ENCODE assay signal across 40 cellular contexts in genomic region chr4:2994917-2995316, GRCh38.
"Had no signal": no experiment of that assay in that cellular context is flagged by ENCODE, and none has a peak within 500 bp of the region (broad histone marks: within the 10 kb centered on the region; RNA-seq: fewer than 3 reads in every experiment).

No MANE protein-coding gene starts in this region.

- H3K9me3 Mint-ChIP-seq: activated naive CD4-positive, alpha-beta T cell treated with anti-CD3 and anti-CD28 coated beads for 36 hours; activated naive CD4-positive, alpha-beta T cell treated with anti-CD3 and anti-CD28 coated beads, Interleukin-2, amount 10 ng/mL, durations not matched to agents 7 days and 5 days; activated naive CD4-positive, alpha-beta T cell treated with anti-CD3 and anti-CD28 coated beads, Interleukin-2, amount 50 U/mL, for 24 hours; activated naive CD4-positive, alpha-beta T cell treated with anti-CD3 and anti-CD28 coated beads, Interleukin-2, amount 50 U/mL, for 72 hours; activated naive CD8-positive, alpha-beta T cell treated with anti-CD3 and anti-CD28 coated beads for 36 hours; activated naive CD8-positive, alpha-beta T cell treated with anti-CD3 and anti-CD28 coated beads, Interleukin-2, amount 10 ng/mL, durations not matched to agents 7 days and 5 days; activated naive CD8-positive, alpha-beta T cell treated with anti-CD3 and anti-CD28 coated beads, Interleukin-2, amount 50 U/mL, for 24 hours; activated T-cell treated with anti-CD3 and anti-CD28 coated beads, Interleukin-2, amount 50 U/mL, for 24 hours; activated T-cell treated with anti-CD3 and anti-CD28 coated beads, Interleukin-2, amount 50 U/mL, for 72 hours; activated T-helper 1 cell treated with anti-CD3 and anti-CD28 coated beads, Interleukin-12 subunit alpha, Interleukin-12 subunit beta, Interleukin-2, Interleukin-4 antibody, amounts not matched to agents 30 ng/mL and 10 ng/mL and 1 ng/mL, durations not matched to agents 14 hours and 24 hours and 36 hours; activated T-helper 17 cell treated with anti-CD3 and anti-CD28 coated beads, Interleukin-2, amount 50 U/mL, for 72 hours; activated T-helper 2 cell treated with anti-CD3 and anti-CD28 coated beads, Interferon-gamma antibody, Interleukin-2, Interleukin-4, amounts not matched to agents 10 μg/mL and 5 μg/mL and 100 μg/mL, durations not matched to agents 14 hours and 24 hours and 36 hours; brain; central memory CD8-positive, alpha-beta T cell had no signal

- H3K4me1 Mint-ChIP-seq: activated naive CD4-positive, alpha-beta T cell treated with anti-CD3 and anti-CD28 coated beads, Interleukin-2, amount 10 ng/mL, durations not matched to agents 7 days and 5 days; activated naive CD4-positive, alpha-beta T cell treated with anti-CD3 and anti-CD28 coated beads, Interleukin-2, amount 50 U/mL, for 24 hours; activated naive CD8-positive, alpha-beta T cell treated with anti-CD3 and anti-CD28 coated beads for 36 hours; activated naive CD8-positive, alpha-beta T cell treated with anti-CD3 and anti-CD28 coated beads, Interleukin-2, amount 10 ng/mL, durations not matched to agents 7 days and 5 days; activated naive CD8-positive, alpha-beta T cell treated with anti-CD3 and anti-CD28 coated beads, Interleukin-2, amount 50 U/mL, for 24 hours; activated T-helper 17 cell treated with anti-CD3 and anti-CD28 coated beads, Interleukin-2, amount 50 U/mL, for 72 hours; brain; central memory CD8-positive, alpha-beta T cell had no signal

- H3K9me3 ChIP-seq: adrenal gland, ascending aorta, body of pancreas, breast epithelium had no signal

- H3K36me3 ChIP-seq: adrenal gland, ascending aorta, brain microvascular endothelial cell, breast epithelium, cardiac muscle cell had no signal

- H3K4me3 ChIP-seq: adrenal gland, ascending aorta, body of pancreas, breast epithelium, cardiac muscle cell had no signal

- H3K4me1 ChIP-seq: adrenal gland, ascending aorta, body of pancreas, breast epithelium had no signal

- FAIRE-seq: astrocyte, bronchial epithelial cell, colon had no signal

- H3K27me3 ChIP-seq: adrenal gland, ascending aorta, body of pancreas, brain microvascular endothelial cell, breast epithelium, cardiac muscle cell had no signal

- DNase-seq: activated effector memory CD4-positive, alpha-beta T cell treated with anti-CD3 and anti-CD28 coated beads, Interleukin-2, amount 50 U/mL, for 16 hours; activated effector memory CD4-positive, alpha-beta T cell treated with Interleukin-2 at 50 U/mL for 16 hours; activated gamma-delta T cell; activated gamma-delta T cell treated with Interleukin-2 at 50 U/mL for 16 hours; activated naive CD4-positive, alpha-beta T cell; activated naive CD4-positive, alpha-beta T cell treated with anti-CD3 and anti-CD28 coated beads for 36 hours; activated naive CD4-positive, alpha-beta T cell treated with anti-CD3 and anti-CD28 coated beads, Interleukin-2, amount 10 ng/mL, durations not matched to agents 7 days and 5 days; activated naive CD4-positive, alpha-beta T cell treated with anti-CD3 and anti-CD28 coated beads, Interleukin-2, amount 50 U/mL, for 16 hours; activated naive CD4-positive, alpha-beta T cell treated with Interleukin-2 at 50 U/mL for 16 hours; activated naive CD8-positive, alpha-beta T cell treated with anti-CD3 and anti-CD28 coated beads for 36 hours; activated naive CD8-positive, alpha-beta T cell treated with anti-CD3 and anti-CD28 coated beads, Interleukin-2, amount 10 ng/mL, durations not matched to agents 7 days and 5 days; activated naive CD8-positive, alpha-beta T cell treated with anti-CD3 and anti-CD28 coated beads, Interleukin-2, amount 50 U/mL, for 24 hours; activated T-cell treated with anti-CD3 and anti-CD28 coated beads, Interleukin-2, amount 50 U/mL, for 1 hour; activated T-cell treated with anti-CD3 and anti-CD28 coated beads, Interleukin-2, amount 50 U/mL, for 24 hours; activated T-cell treated with anti-CD3 and anti-CD28 coated beads, Interleukin-2, amount 50 U/mL, for 48 hours; activated T-cell treated with anti-CD3 and anti-CD28 coated beads, Interleukin-2, amount 50 U/mL, for 72 hours; adrenal gland; amniotic stem cell; amygdala; anterior cingulate cortex; aorta; body of pancreas; brain microvascular endothelial cell; caudate nucleus; central memory CD4-positive, alpha-beta T cell; cerebellar nuclear complex had no signal

- H3K27me3 Mint-ChIP-seq: activated naive CD4-positive, alpha-beta T cell treated with anti-CD3 and anti-CD28 coated beads, Interleukin-2, amount 50 U/mL, for 24 hours; activated naive CD8-positive, alpha-beta T cell treated with anti-CD3 and anti-CD28 coated beads for 36 hours; activated T-helper 17 cell treated with anti-CD3 and anti-CD28 coated beads, Interleukin-2, amount 50 U/mL, for 72 hours; brain; central memory CD8-positive, alpha-beta T cell had no signal

- H3K27ac Mint-ChIP-seq: activated naive CD4-positive, alpha-beta T cell treated with anti-CD3 and anti-CD28 coated beads for 36 hours; activated naive CD4-positive, alpha-beta T cell treated with anti-CD3 and anti-CD28 coated beads, Interleukin-2, amount 10 ng/mL, durations not matched to agents 7 days and 5 days; activated naive CD4-positive, alpha-beta T cell treated with anti-CD3 and anti-CD28 coated beads, Interleukin-2, amount 50 U/mL, for 24 hours; activated naive CD4-positive, alpha-beta T cell treated with anti-CD3 and anti-CD28 coated beads, Interleukin-2, amount 50 U/mL, for 72 hours; activated naive CD8-positive, alpha-beta T cell; activated naive CD8-positive, alpha-beta T cell treated with anti-CD3 and anti-CD28 coated beads for 36 hours; activated naive CD8-positive, alpha-beta T cell treated with anti-CD3 and anti-CD28 coated beads, Interleukin-2, amount 10 ng/mL, durations not matched to agents 7 days and 5 days; activated naive CD8-positive, alpha-beta T cell treated with anti-CD3 and anti-CD28 coated beads, Interleukin-2, amount 50 U/mL, for 24 hours; activated T-cell treated with anti-CD3 and anti-CD28 coated beads, Interleukin-2, amount 50 U/mL, for 24 hours; activated T-cell treated with anti-CD3 and anti-CD28 coated beads, Interleukin-2, amount 50 U/mL, for 72 hours; activated T-helper 1 cell treated with anti-CD3 and anti-CD28 coated beads, Interleukin-12 subunit alpha, Interleukin-12 subunit beta, Interleukin-2, Interleukin-4 antibody, amounts not matched to agents 30 ng/mL and 10 ng/mL and 1 ng/mL, durations not matched to agents 14 hours and 24 hours and 36 hours; activated T-helper 17 cell treated with anti-CD3 and anti-CD28 coated beads, Interleukin-2, amount 50 U/mL, for 72 hours; activated T-helper 2 cell treated with anti-CD3 and anti-CD28 coated beads, Interferon-gamma antibody, Interleukin-2, Interleukin-4, amounts not matched to agents 10 μg/mL and 5 μg/mL and 100 μg/mL, durations not matched to agents 14 hours and 24 hours and 36 hours; brain had no signal

- ATAC-seq: activated naive CD4-positive, alpha-beta T cell treated with anti-CD3 and anti-CD28 coated beads, Interleukin-2, amount 50 U/mL, for 72 hours; activated naive CD8-positive, alpha-beta T cell treated with anti-CD3 and anti-CD28 coated beads, Interleukin-2, amount 50 U/mL, for 24 hours; activated T-cell treated with anti-CD3 and anti-CD28 coated beads, Interleukin-2, amount 50 U/mL, for 72 hours; activated T-helper 17 cell treated with anti-CD3 and anti-CD28 coated beads, Interleukin-2, amount 50 U/mL, for 72 hours; body of pancreas had no signal

- H3K36me3 Mint-ChIP-seq: activated naive CD4-positive, alpha-beta T cell treated with anti-CD3 and anti-CD28 coated beads, Interleukin-2, amount 10 ng/mL, durations not matched to agents 7 days and 5 days; activated naive CD4-positive, alpha-beta T cell treated with anti-CD3 and anti-CD28 coated beads, Interleukin-2, amount 50 U/mL, for 24 hours; activated naive CD4-positive, alpha-beta T cell treated with anti-CD3 and anti-CD28 coated beads, Interleukin-2, amount 50 U/mL, for 72 hours; activated naive CD8-positive, alpha-beta T cell; activated naive CD8-positive, alpha-beta T cell treated with anti-CD3 and anti-CD28 coated beads for 36 hours; activated naive CD8-positive, alpha-beta T cell treated with anti-CD3 and anti-CD28 coated beads, Interleukin-2, amount 10 ng/mL, durations not matched to agents 7 days and 5 days had no signal

- H3K4me3 Mint-ChIP-seq: activated naive CD4-positive, alpha-beta T cell treated with anti-CD3 and anti-CD28 coated beads for 36 hours; activated naive CD4-positive, alpha-beta T cell treated with anti-CD3 and anti-CD28 coated beads, Interleukin-2, amount 10 ng/mL, durations not matched to agents 7 days and 5 days; activated naive CD4-positive, alpha-beta T cell treated with anti-CD3 and anti-CD28 coated beads, Interleukin-2, amount 50 U/mL, for 24 hours; activated naive CD8-positive, alpha-beta T cell; activated naive CD8-positive, alpha-beta T cell treated with anti-CD3 and anti-CD28 coated beads for 36 hours; activated naive CD8-positive, alpha-beta T cell treated with anti-CD3 and anti-CD28 coated beads, Interleukin-2, amount 10 ng/mL, durations not matched to agents 7 days and 5 days; activated naive CD8-positive, alpha-beta T cell treated with anti-CD3 and anti-CD28 coated beads, Interleukin-2, amount 50 U/mL, for 24 hours; activated T-cell treated with anti-CD3 and anti-CD28 coated beads, Interleukin-2, amount 50 U/mL, for 24 hours; activated T-cell treated with anti-CD3 and anti-CD28 coated beads, Interleukin-2, amount 50 U/mL, for 72 hours; activated T-helper 1 cell treated with anti-CD3 and anti-CD28 coated beads, Interleukin-12 subunit alpha, Interleukin-12 subunit beta, Interleukin-2, Interleukin-4 antibody, amounts not matched to agents 30 ng/mL and 10 ng/mL and 1 ng/mL, durations not matched to agents 14 hours and 24 hours and 36 hours; activated T-helper 17 cell treated with anti-CD3 and anti-CD28 coated beads, Interleukin-2, amount 50 U/mL, for 72 hours; brain; central memory CD8-positive, alpha-beta T cell had no signal

- H3K27ac ChIP-seq: adrenal gland, ascending aorta, body of pancreas, brain microvascular endothelial cell, breast epithelium, cardiac muscle cell had no signal
